ENCODE assay signal across 17 cellular contexts in the genomic region with DNA sequence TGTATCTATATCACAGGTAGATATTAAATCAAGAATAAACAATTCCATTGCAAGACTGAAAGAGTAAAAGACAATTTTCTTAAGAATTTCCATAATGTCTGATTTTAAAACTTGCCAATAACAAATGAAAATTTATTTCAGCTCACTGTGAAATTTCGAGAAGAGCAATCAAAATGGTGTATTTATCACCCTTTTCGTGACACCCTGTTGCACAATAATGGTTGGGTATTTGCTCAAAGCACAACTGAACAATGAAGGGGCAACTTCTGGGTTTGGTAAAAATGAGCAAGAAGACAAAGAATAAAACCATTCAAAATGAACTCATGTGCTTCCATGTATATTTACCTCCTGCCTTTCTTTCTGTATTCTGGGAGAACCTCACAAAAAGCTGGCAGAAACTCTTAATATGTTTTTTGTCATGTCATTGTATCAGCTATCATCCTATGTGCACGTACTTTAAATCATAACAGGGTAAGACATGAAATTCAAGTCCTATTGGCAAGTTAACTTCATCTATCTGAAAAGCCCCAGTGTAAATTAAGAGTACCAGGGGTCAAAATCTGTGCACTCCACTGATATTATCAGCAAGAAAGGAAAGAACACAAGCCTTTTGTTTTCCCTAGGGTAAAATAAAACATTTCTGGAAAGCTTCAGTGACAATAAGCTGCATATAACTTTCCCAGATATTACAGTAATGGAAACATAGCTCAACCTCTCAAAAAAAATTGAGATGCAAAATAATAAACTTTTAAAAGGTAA.
DNase-seq lines count a peak whose midpoint lies in the region; ATAC-seq, FAIRE-seq and TF ChIP-seq lines count a peak whose summit lies in the region.
"Had no signal": no experiment of that assay in that cellular context is flagged by ENCODE, and none has a peak within 500 bp of the region (broad histone marks: within the 10 kb centered on the region; RNA-seq: fewer than 3 reads in every experiment).

No MANE protein-coding gene starts in this region.

- peaks cover 16% of the 10 kb centered on the region for H3K4me1 ChIP-seq in HepG2 (ENCODE audit: insufficient read depth, low read length)
- H3K4me1 ChIP-seq in right lobe of liver = peaks cover 0 to 39% (median 0%) of the 10 kb centered on the region in 4 donors
- no peaks in the 10 kb centered on the region for H3K4me1 ChIP-seq in K562 (replicated peaks in 1 of 2; ENCODE audit: control insufficient read depth in 2 of 2, insufficient read depth in 2 of 2, low read length in 2 of 2)
- H3K4me1 ChIP-seq in osteoblast (ENCODE audit: insufficient read depth, low read length) = peaks cover 21% of the 10 kb centered on the region
- no peaks in the 10 kb centered on the region for H3K4me1 ChIP-seq in MM.1S (ENCODE audit: low read length)
- no peaks in the 10 kb centered on the region for H3K4me1 ChIP-seq in adrenal gland (replicated peaks in 1 of 2)
- H3K4me1 ChIP-seq: HAP-1 had no signal

- WGBS in HepG2 (ENCODE audit: low lambda C conversion rate) = 89% methylated on average over 3 of the region's 3 CpGs
- WGBS in right lobe of liver (ENCODE audit: insufficient coverage, low coverage, low lambda C conversion rate, missing lambda C conversion rate) = 49% methylated on average over 3 of the region's 3 CpGs
- 0% methylated on average over 3 of the region's 3 CpGs for WGBS in K562 (ENCODE audit: insufficient coverage, low coverage, missing lambda C conversion rate)
- 78 to 84% (median 81%) methylated on average over 3 of the region's 3 CpGs for WGBS in adrenal gland, 4 donors

- no peak overlapping the region for H3K9ac ChIP-seq in HepG2 (ENCODE audit: insufficient read depth, low read depth, low read length)
- H3K9ac ChIP-seq in K562 (ENCODE audit: insufficient read depth in 1 of 2, low read depth in 2 of 2, low read length in 2 of 2) = no peak overlapping the region
- H3K9ac ChIP-seq in MM.1S (ENCODE audit: low read length) = no peak overlapping the region

- no peaks in the 10 kb centered on the region for H3K9me3 ChIP-seq in HepG2 (ENCODE audit: low read length)
- no peaks in the 10 kb centered on the region for H3K9me3 ChIP-seq in right lobe of liver
- no peaks in the 10 kb centered on the region for H3K9me3 ChIP-seq in K562 (replicated peaks; ENCODE audit: control insufficient read depth, insufficient read depth, low read depth, low read length)
- H3K9me3 ChIP-seq in osteoblast (ENCODE audit: low read depth, low read length) = no peaks in the 10 kb centered on the region
- H3K9me3 ChIP-seq in MM.1S (replicated peaks; ENCODE audit: insufficient read depth, low read length) = no peaks in the 10 kb centered on the region
- H3K9me3 ChIP-seq in adrenal gland (replicated peaks in 1 of 3) = no peaks in the 10 kb centered on the region
- H3K9me3 ChIP-seq: HAP-1 had no signal

- no peak for TF ChIP-seq CTCF in HepG2 (CRISPR knock-in tag; IDR thresholded peaks at IDR 0.05)
- no peak for TF ChIP-seq CTCF in right lobe of liver (IDR thresholded peaks at IDR 0.05)
- TF ChIP-seq CTCF in K562 (IDR thresholded peaks at IDR 0.05 in 2 of 3, conservative IDR thresholded peaks at IDR 0.05 in 1 of 3; ENCODE audit: insufficient read depth in 2 of 3, low read depth in 1 of 3, low read length in 3 of 3) = no peak
- no peak for TF ChIP-seq CTCF in osteoblast (IDR thresholded peaks at IDR 0.05; ENCODE audit: extremely low read depth, low read depth, low read length)
- TF ChIP-seq CTCF in MM.1S (IDR thresholded peaks at IDR 0.05; ENCODE audit: low read length) = no peak
- no peak for TF ChIP-seq CTCF in adrenal gland (IDR thresholded peaks at IDR 0.05)

- H3K4me2 ChIP-seq in HepG2 (ENCODE audit: low read depth, low read length) (no peak overlapping the region), K562 (ENCODE audit: insufficient read depth, low read length) (no peak overlapping the region), osteoblast (ENCODE audit: insufficient read depth, low read length) (no peak overlapping the region), MM.1S (ENCODE audit: low read depth, low read length) (no peak overlapping the region)

- CTCF ChIA-PET in HepG2 (lab: Yijun Ruan, JAX; ENCODE audit: low intra/inter-chr PET ratio, low total read pairs) (no interaction called here), K562 (lab: Yijun Ruan, JAX; ENCODE audit: low intra/inter-chr PET ratio) (no interaction called here)

- no peak for TF ChIP-seq RAD21 in HepG2 (CRISPR knock-in tag; IDR thresholded peaks at IDR 0.05)
- TF ChIP-seq RAD21 in K562 (CRISPR knock-in tag; conservative IDR thresholded peaks at IDR 0.05 in 1 of 2, IDR thresholded peaks at IDR 0.05 in 1 of 2) = no peak

- POLR2A ChIA-PET in HepG2 (lab: Yijun Ruan, JAX) = no interaction called here
- POLR2A ChIA-PET in K562 (lab: Yijun Ruan, JAX) = no interaction called here

- TF ChIP-seq POLR2A in HepG2 (IDR thresholded peaks at IDR 0.05; ENCODE audit: insufficient read depth in 1 of 2, low read depth in 2 of 2, low read length in 2 of 2) (no peak), right lobe of liver (IDR thresholded peaks at IDR 0.05) (no peak), K562 (conservative IDR thresholded peaks at IDR 0.05) (no peak), adrenal gland (IDR thresholded peaks at IDR 0.05) (no peak)

- H3K27ac ChIP-seq in HepG2 (ENCODE audit: extremely low read length, insufficient read depth, low read length) (no peak overlapping the region), right lobe of liver (no peak overlapping the region), K562 (ENCODE audit: extremely low read depth, low read depth, low read length) (no peak overlapping the region), osteoblast (ENCODE audit: low read depth, low read length) (peak overlapping the region; percentile 31), MM.1S (ENCODE audit: low read length) (no peak overlapping the region), adrenal gland (no peak overlapping the region)
- H3K27ac ChIP-seq: SK-N-MC had no signal

- no peak for ATAC-seq in HepG2
- no peak for ATAC-seq in right lobe of liver
- ATAC-seq in K562 = no peak
- ATAC-seq: Panc1 had no signal

- no peak overlapping the region for H2AFZ ChIP-seq in HepG2 (ENCODE audit: low read length)
- no peak overlapping the region for H2AFZ ChIP-seq in K562 (ENCODE audit: low read depth, low read length)
- no peak overlapping the region for H2AFZ ChIP-seq in osteoblast (ENCODE audit: low read length)
- no peak overlapping the region for H2AFZ ChIP-seq in MM.1S (ENCODE audit: low read length)

- no peaks in the 10 kb centered on the region for H3K9me2 ChIP-seq in MM.1S (replicated peaks; ENCODE audit: insufficient read depth, low read length)

- H3K9me1 ChIP-seq in K562 (ENCODE audit: control insufficient read depth, insufficient read depth, low read length) = no peaks in the 10 kb centered on the region

- H3K27me3 ChIP-seq in HepG2 (ENCODE audit: control insufficient read depth in 1 of 2, insufficient read depth in 2 of 2, low read length in 2 of 2) (no peaks in the 10 kb centered on the region), right lobe of liver (no peaks in the 10 kb centered on the region), K562 (ENCODE audit: control insufficient read depth in 2 of 2, insufficient read depth in 2 of 2, low read length in 2 of 2) (no peaks in the 10 kb centered on the region), osteoblast (ENCODE audit: insufficient read depth, low read length) (no peaks in the 10 kb centered on the region), MM.1S (replicated peaks; ENCODE audit: insufficient read depth, low read length) (no peaks in the 10 kb centered on the region), adrenal gland (no peaks in the 10 kb centered on the region)

- BruUV-seq in HepG2 (replicated peaks; lab: Mats Ljungman, UMichigan) = no TSS peak
- no TSS peak for BruUV-seq in K562 (replicated peaks; lab: Mats Ljungman, UMichigan)

- H3K36me3 ChIP-seq in HepG2 (replicated peaks in 1 of 2; ENCODE audit: control insufficient read depth in 1 of 2, insufficient read depth in 2 of 2, low read length in 2 of 2) (peaks cover 0 to 3% of the 10 kb centered on the region in 2 experiments; a peak in 3 of 5 replicates), right lobe of liver (peaks cover 0 to 10% (median 0%) of the 10 kb centered on the region in 4 donors), K562 (ENCODE audit: control insufficient read depth, insufficient read depth, low read length) (no peaks in the 10 kb centered on the region), osteoblast (ENCODE audit: insufficient read depth, low read length) (peaks cover 59% of the 10 kb centered on the region), MM.1S (replicated peaks; ENCODE audit: insufficient read depth, low read length) (no peaks in the 10 kb centered on the region), adrenal gland (replicated peaks in 1 of 2) (no peaks in the 10 kb centered on the region)

- in situ Hi-C loops in HepG2 (cut with HindIII; ENCODE audit: extremely low pct_ligation_motif_present, low pct_unique_long_range_greater_than_20kb) = no loop called here
- in situ Hi-C loops in K562 (cut with MboI) = no loop called here

- no peak for DNase-seq in HepG2 (ENCODE audit: low spot score)
- DNase-seq in right lobe of liver = no peak
- DNase-seq in K562 (ENCODE audit: extremely low read depth in 1 of 4, low spot score in 3 of 4) = no peak
- no peak for DNase-seq in osteoblast (ENCODE audit: insufficient read length, low spot score, missing footprints)
- no peak for DNase-seq in MM.1S
- no peak for DNase-seq in adrenal gland
- no peak for DNase-seq in GM19239 (ENCODE audit: insufficient read length, low spot score)
- DNase-seq: CD4-positive, CD25-positive, alpha-beta regulatory T cell; DMS53; NCI-H1048; NCI-H146; NCI-H2081; NCI-H510A; NCI-H774 had no signal

- no peaks in the 10 kb centered on the region for H3F3A ChIP-seq in MM.1S (ENCODE audit: insufficient read depth, low read length)

- TF ChIP-seq EP300 in HepG2 (IDR thresholded peaks at IDR 0.05; ENCODE audit: low read depth in 2 of 2, low read length in 2 of 2) = no peak
- TF ChIP-seq EP300 in HepG2 (CRISPR knock-in tag; IDR thresholded peaks at IDR 0.05; ENCODE audit: borderline replicate concordance) = no peak
- TF ChIP-seq EP300 in K562 (IDR thresholded peaks at IDR 0.05; ENCODE audit: low read length) = no peak

- H3K79me2 ChIP-seq in HepG2 (ENCODE audit: insufficient read depth, low read length) (no peaks in the 10 kb centered on the region), K562 (ENCODE audit: control insufficient read depth, insufficient read depth, low read length) (no peaks in the 10 kb centered on the region), osteoblast (ENCODE audit: insufficient read depth, low read length) (peaks cover 84% of the 10 kb centered on the region), MM.1S (ENCODE audit: low read length) (no peaks in the 10 kb centered on the region)

- FAIRE-seq in HepG2 (lab: Jason Lieb, UNC) (no peak), K562 (lab: Jason Lieb, UNC) (no peak), GM19239 (lab: Jason Lieb, UNC) (no peak)

- intact Hi-C loops in HepG2 (cut with micrococcal nuclease; ENCODE audit: unreplicated experiment) = no loop called here
- intact Hi-C loops in right lobe of liver (cut with DNase I) = no loop called here
- intact Hi-C loops in K562 (cut with micrococcal nuclease) = no loop called here
- intact Hi-C loops in adrenal gland (cut with DNase I) = no loop called here

- H3K4me3 ChIP-seq in HepG2 (replicated peaks in 1 of 3; ENCODE audit: insufficient read depth in 1 of 3, low read depth in 2 of 3, low read length in 3 of 3) (no peak overlapping the region), right lobe of liver (no peak overlapping the region), K562 (no peak overlapping the region), osteoblast (ENCODE audit: insufficient read depth, low read length) (no peak overlapping the region), MM.1S (ENCODE audit: low read length) (no peak overlapping the region), adrenal gland (no peak overlapping the region)
- H3K4me3 ChIP-seq: HAP-1, SK-N-MC had no signal

- H4K20me1 ChIP-seq in HepG2 (ENCODE audit: insufficient read depth, low read length) (no peaks in the 10 kb centered on the region), K562 (replicated peaks; ENCODE audit: control insufficient read depth, insufficient read depth, low read length) (no peaks in the 10 kb centered on the region), osteoblast (ENCODE audit: insufficient read depth, low read length) (peaks cover 6% of the 10 kb centered on the region), MM.1S (ENCODE audit: insufficient read depth, low read length) (no peaks in the 10 kb centered on the region)
